Comparison of ENCODE assay signal across 9 cellular contexts in the genomic region with DNA sequence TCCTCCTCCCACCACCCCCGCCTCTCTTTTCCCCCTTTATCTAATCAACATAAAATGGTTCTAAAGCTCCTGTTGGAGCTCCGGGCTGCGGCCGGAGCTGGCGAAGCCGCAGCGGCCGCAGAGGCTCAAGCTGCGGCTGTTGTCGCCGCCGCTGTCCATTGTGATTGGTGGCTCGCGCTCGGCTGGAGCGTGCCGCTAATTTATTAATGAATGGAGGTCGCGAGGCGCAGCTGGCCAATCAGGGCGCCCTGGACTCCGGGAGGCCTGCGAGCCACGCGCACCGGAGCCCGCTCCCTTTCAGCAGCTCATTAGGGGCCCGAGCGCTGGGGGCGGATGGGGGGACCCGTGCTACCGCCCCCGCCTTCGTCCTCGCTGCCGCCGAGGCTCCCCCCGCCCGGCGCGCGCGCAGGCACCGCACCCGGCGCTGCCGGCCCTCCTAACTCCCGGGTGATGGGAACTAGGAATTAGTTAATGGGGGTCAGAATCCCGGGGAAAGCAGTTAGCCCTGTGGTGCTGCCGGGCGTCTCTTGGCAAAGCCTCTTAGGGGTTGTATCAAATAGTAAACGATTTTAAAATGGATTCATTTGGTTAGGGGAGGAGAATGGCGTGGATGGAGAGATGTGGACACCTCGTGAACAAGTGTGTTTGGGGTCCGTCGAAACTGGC. TPM values are rescaled to one million over a fixed set of nuclear protein-coding genes. Genes with fewer than 3 reads are reported as not detected.
DNase-seq lines count a peak whose midpoint lies in the region; ATAC-seq and TF ChIP-seq lines count a peak whose summit lies in the region.
"Had no signal": no experiment of that assay in that cellular context is flagged by ENCODE, and none has a peak within 500 bp of the region (broad histone marks: within the 10 kb centered on the region; RNA-seq: fewer than 3 reads in every experiment).

No MANE protein-coding gene starts in this region.

- no peaks in the 10 kb centered on the region for H3K36me3 ChIP-seq in effector memory CD4-positive, alpha-beta T cell (ENCODE audit: control insufficient read depth, insufficient read depth, low read length)

- peak; percentile 62 for ATAC-seq in Right ventricle myocardium superior (ENCODE audit: poor library complexity)
- ATAC-seq in HG02973 (IDR thresholded peaks at IDR 0.05; ENCODE audit: unreplicated experiment): peak; percentile 26

- H3K4me3 Mint-ChIP-seq in progenitor cell of endocrine pancreas (ENCODE audit: low read depth): peak overlapping the region; percentile 60

- TF ChIP-seq CTCF in progenitor cell of endocrine pancreas (IDR thresholded peaks at IDR 0.05; ENCODE audit: unreplicated experiment): no peak

- no peak overlapping the region for H3K27ac Mint-ChIP-seq in progenitor cell of endocrine pancreas

- intact Hi-C loops in Right ventricle myocardium superior (cut with DNase I): no loop called here
- intact Hi-C loops in cardiac septum (cut with DNase I): loop anchor here (5.0 kb wide), 1 partner anchor 169 kb away; no protein-coding TSS in a partner anchor

- H3K9me3 ChIP-seq in effector memory CD4-positive, alpha-beta T cell (ENCODE audit: control insufficient read depth, low read length): peaks cover 3% of the 10 kb centered on the region

- peaks cover 98% of the 10 kb centered on the region for H3K27me3 Mint-ChIP-seq in progenitor cell of endocrine pancreas

- H3K27ac ChIP-seq in effector memory CD4-positive, alpha-beta T cell (ENCODE audit: insufficient read depth, low read length, poor library complexity, severe bottlenecking): no peak overlapping the region

- peak overlapping the region; percentile 50 for H3K4me3 ChIP-seq in effector memory CD4-positive, alpha-beta T cell (ENCODE audit: insufficient read depth, low read depth, low read length, poor library complexity, severe bottlenecking)

- H3K4me1 Mint-ChIP-seq in progenitor cell of endocrine pancreas (ENCODE audit: low read depth): peaks cover 15% of the 10 kb centered on the region

- DNase-seq in Right ventricle myocardium superior (peak; percentile 46), cardiac septum (ENCODE audit: low spot score) (no peak), NCI-H82 (lab: John Stamatoyannopoulos, UW) (peak; percentile 82), progenitor cell of endocrine pancreas (ENCODE audit: low spot score, unreplicated experiment) (peak; percentile 43), HUDEP-2 (lab: John Stamatoyannopoulos, UW; ENCODE audit: unreplicated experiment in 76 of 76) (no peak), H4 (ENCODE audit: low spot score) (no peak)
- DNase-seq in effector memory CD4-positive, alpha-beta T cell: no peak

- peaks cover 92% of the 10 kb centered on the region for H3K27me3 ChIP-seq in effector memory CD4-positive, alpha-beta T cell (replicated peaks; ENCODE audit: control insufficient read depth, insufficient read depth, low read length, poor library complexity, severe bottlenecking)

- no peaks in the 10 kb centered on the region for H3K36me3 Mint-ChIP-seq in progenitor cell of endocrine pancreas (ENCODE audit: insufficient read depth)

- no peaks in the 10 kb centered on the region for H3K9me3 Mint-ChIP-seq in progenitor cell of endocrine pancreas (ENCODE audit: low read depth)

- peaks cover 38% of the 10 kb centered on the region for H3K4me1 ChIP-seq in effector memory CD4-positive, alpha-beta T cell (ENCODE audit: control insufficient read depth, insufficient read depth, low read length, poor library complexity, severe bottlenecking)

RNA-seq across cellular contexts. Expression of a gene that starts 0.6 kb away (rescaled TPM):
- total RNA-seq in Right ventricle myocardium superior (not detected), cardiac septum (not detected), progenitor cell of endocrine pancreas (not detected in 2 replicates)
- not detected in 2 replicates for total RNA-seq in H4 (2014; rRNA removed; shearing (Covaris generic))
- total RNA-seq: bronchial epithelial cell had no signal

Comparison
In these comparisons a context has a peak if more than half of its experiments do, and no peak if none do; other contexts are left out.
1. DNase-seq: peak in Right ventricle myocardium superior (single experiment), NCI-H82 (single experiment) and progenitor cell of endocrine pancreas (single experiment); none in cardiac septum (single experiment), effector memory CD4-positive, alpha-beta T cell (0 of 3), HUDEP-2 (0 of 76) and H4 (single experiment).